ENCODE assay signal across 15 cellular contexts in genomic region chr17:39962642-39963220, GRCh38. TPM values are rescaled to one million over a fixed set of nuclear protein-coding genes. Genes with fewer than 3 reads are reported as not detected.
DNase-seq lines count a peak whose midpoint lies in the region; ATAC-seq lines count a peak whose summit lies in the region.
"Had no signal": no experiment of that assay in that cellular context is flagged by ENCODE, and none has a peak within 500 bp of the region (broad histone marks: within the 10 kb centered on the region; RNA-seq: fewer than 3 reads in every experiment).

TSS of gene GSDMA (plus strand) at chr17:39963004. CDS start at chr17:39965688, 2,684 bp downstream.

- no peak within 1 kb of the TSS for H3K4me3 Mint-ChIP-seq in activated T-cell treated with anti-CD3 and anti-CD28 coated beads, Interleukin-2, amount 50 U/mL, for 24 hours
- H3K4me3 Mint-ChIP-seq: GM23338 had no signal

- H4K8ac ChIP-seq in neuronal stem cell (ENCODE audit: low read depth, low read length): no peak within 1 kb of the TSS

- H4K91ac ChIP-seq in neuronal stem cell (ENCODE audit: low read depth, low read length, poor library complexity): no peak within 1 kb of the TSS

- H3K18ac ChIP-seq in neuronal stem cell (ENCODE audit: low read length): peak within 1 kb of the TSS; percentile 53

- no peak within 1 kb of the TSS for H2AFZ ChIP-seq in neuronal stem cell (ENCODE audit: low read length)
- H2AFZ ChIP-seq: GM23338 had no signal

- peak within 1 kb of the TSS; percentile 63 for H3K14ac ChIP-seq in neuronal stem cell (ENCODE audit: low read length)

- H2BK120ac ChIP-seq in neuronal stem cell (ENCODE audit: low read depth, low read length): no peak within 1 kb of the TSS

- H3K27ac ChIP-seq in neuronal stem cell (replicated peaks; ENCODE audit: low read length): no peak within 1 kb of the TSS
- H3K27ac ChIP-seq: right lobe of liver, SJSA1 had no signal

- H3K9me3 ChIP-seq in neuronal stem cell (replicated peaks in 1 of 2; ENCODE audit: control insufficient read depth in 2 of 2, insufficient read depth in 1 of 2, low read depth in 1 of 2, low read length in 2 of 2): no peaks in the 10 kb centered on the region
- H3K9me3 ChIP-seq: right lobe of liver, SJSA1 had no signal

- no peak within 1 kb of the TSS for H2BK12ac ChIP-seq in neuronal stem cell (ENCODE audit: low read length)

- no peak within 1 kb of the TSS for H3K9ac ChIP-seq in neuronal stem cell (ENCODE audit: low read depth, low read length, poor library complexity)

- H3K4me2 ChIP-seq in neuronal stem cell (ENCODE audit: insufficient read depth, low read length, poor library complexity, severe bottlenecking): no peak within 1 kb of the TSS
- H3K4me2 ChIP-seq: GM23338 had no signal

- H3K4me1 ChIP-seq in neuronal stem cell (ENCODE audit: control insufficient read depth in 2 of 2, insufficient read depth in 1 of 2, low read depth in 1 of 2, low read length in 2 of 2): peaks cover 1 to 2% of the 10 kb centered on the region in 2 donors
- H3K4me1 ChIP-seq: right lobe of liver, SJSA1 had no signal

- H2BK15ac ChIP-seq in neuronal stem cell (ENCODE audit: low read length): no peak within 1 kb of the TSS

- no peaks in the 10 kb centered on the region for H3K79me1 ChIP-seq in neuronal stem cell (ENCODE audit: low read depth, low read length)

- H3K27me3 Mint-ChIP-seq in activated T-cell treated with anti-CD3 and anti-CD28 coated beads, Interleukin-2, amount 50 U/mL, for 24 hours: no peaks in the 10 kb centered on the region

- no peak within 1 kb of the TSS for H3K4ac ChIP-seq in neuronal stem cell (ENCODE audit: low read length)

- H3K4me3 ChIP-seq in neuronal stem cell (ENCODE audit: low read length in 2 of 2): no peak within 1 kb of the TSS
- H3K4me3 ChIP-seq: GM23338, right lobe of liver, SJSA1 had no signal

- no peaks in the 10 kb centered on the region for H3K36me3 Mint-ChIP-seq in activated T-cell treated with anti-CD3 and anti-CD28 coated beads, Interleukin-2, amount 50 U/mL, for 24 hours (ENCODE audit: low read depth)

- H3K23ac ChIP-seq in neuronal stem cell (ENCODE audit: low read depth, low read length, poor library complexity): peak within 1 kb of the TSS; percentile 37

- ATAC-seq in GM19463 (IDR thresholded peaks at IDR 0.05; ENCODE audit: unreplicated experiment): no peak
- ATAC-seq: GM23338, right lobe of liver had no signal

- WGBS in neuronal stem cell (ENCODE audit: extremely low coverage in 2 of 2, insufficient read length in 2 of 2, insufficient replicate concordance in 1 of 2), 2 donors: no CpG with 5 or more reads among the region's 6 CpGs

- H3K27me3 ChIP-seq in neuronal stem cell (ENCODE audit: control insufficient read depth in 3 of 3, insufficient read depth in 3 of 3, low read depth in 1 of 3, low read length in 3 of 3): peaks cover 0 to 33% (median 0%) of the 10 kb centered on the region in 3 experiments
- H3K27me3 ChIP-seq: right lobe of liver had no signal

- H3K36me3 ChIP-seq in neuronal stem cell (replicated peaks in 1 of 2; ENCODE audit: control insufficient read depth in 2 of 2, insufficient read depth in 2 of 2, low read length in 2 of 2): no peaks in the 10 kb centered on the region
- H3K36me3 ChIP-seq: right lobe of liver, SJSA1 had no signal

- H3K27ac Mint-ChIP-seq in activated T-cell treated with anti-CD3 and anti-CD28 coated beads, Interleukin-2, amount 50 U/mL, for 24 hours: peak within 1 kb of the TSS; percentile 82
- H3K27ac Mint-ChIP-seq: GM23338 had no signal

- peaks cover 36% of the 10 kb centered on the region for H3K4me1 Mint-ChIP-seq in activated T-cell treated with anti-CD3 and anti-CD28 coated beads, Interleukin-2, amount 50 U/mL, for 24 hours (ENCODE audit: low read depth)

- peak within 1 kb of the TSS; percentile 47 for H2AK5ac ChIP-seq in neuronal stem cell (ENCODE audit: low read depth, low read length)

- H3K9me3 Mint-ChIP-seq in activated T-cell treated with anti-CD3 and anti-CD28 coated beads, Interleukin-2, amount 50 U/mL, for 24 hours: no peaks in the 10 kb centered on the region
- H3K9me3 Mint-ChIP-seq: GM23338 had no signal

- H2BK5ac ChIP-seq in neuronal stem cell (ENCODE audit: low read length): no peak within 1 kb of the TSS

- peak; percentile 17 for DNase-seq in activated naive CD4-positive, alpha-beta T cell treated with Interleukin-2 at 50 U/mL for 16 hours
- no peak for DNase-seq in activated naive CD4-positive, alpha-beta T cell (lab: John Stamatoyannopoulos, UW)
- peak; percentile 43 for DNase-seq in DMS53 treated with DMSO at 0.1 percent for 48 hours (lab: John Stamatoyannopoulos, UW; ENCODE audit: unreplicated experiment)
- DNase-seq in activated T-cell treated with anti-CD3 and anti-CD28 coated beads, Interleukin-2, amount 50 U/mL, for 24 hours: peak; percentile 46
- no peak for DNase-seq in neuronal stem cell (ENCODE audit: low spot score)
- no peak for DNase-seq in NK-92 (lab: John Stamatoyannopoulos, UW; ENCODE audit: unreplicated experiment)
- no peak for DNase-seq in UCSD-AML1 (lab: John Stamatoyannopoulos, UW; ENCODE audit: unreplicated experiment)
- DNase-seq: aorta; NCI-H2227 treated with DMSO at 0.1 percent for 48 hours; nucleus accumbens; right lobe of liver; stimulated activated naive CD4-positive, alpha-beta T cell treated with Interleukin-2 at 50 U/mL for 16 hours had no signal

RNA-seq across cellular contexts. Expression of gene GSDMA, which starts in this region (rescaled TPM):
- polyA plus RNA-seq in neuronal stem cell (2013, experiment 1 of 2): not detected
- not detected for polyA plus RNA-seq in neuronal stem cell (2013, experiment 2 of 2)
- polyA plus RNA-seq: GM23338 had no signal

Comparison
In these comparisons a context has a peak if more than half of its experiments do, and no peak if none do; other contexts are left out.
1. DNase-seq: peak in activated naive CD4-positive, alpha-beta T cell treated with Interleukin-2 at 50 U/mL for 16 hours (single experiment), DMS53 treated with DMSO at 0.1 percent for 48 hours (single experiment) and activated T-cell treated with anti-CD3 and anti-CD28 coated beads, Interleukin-2, amount 50 U/mL, for 24 hours (single experiment); none in activated naive CD4-positive, alpha-beta T cell (0 of 4), neuronal stem cell (single experiment), NK-92 (single experiment) and UCSD-AML1 (single experiment).